In the genomic region with DNA sequence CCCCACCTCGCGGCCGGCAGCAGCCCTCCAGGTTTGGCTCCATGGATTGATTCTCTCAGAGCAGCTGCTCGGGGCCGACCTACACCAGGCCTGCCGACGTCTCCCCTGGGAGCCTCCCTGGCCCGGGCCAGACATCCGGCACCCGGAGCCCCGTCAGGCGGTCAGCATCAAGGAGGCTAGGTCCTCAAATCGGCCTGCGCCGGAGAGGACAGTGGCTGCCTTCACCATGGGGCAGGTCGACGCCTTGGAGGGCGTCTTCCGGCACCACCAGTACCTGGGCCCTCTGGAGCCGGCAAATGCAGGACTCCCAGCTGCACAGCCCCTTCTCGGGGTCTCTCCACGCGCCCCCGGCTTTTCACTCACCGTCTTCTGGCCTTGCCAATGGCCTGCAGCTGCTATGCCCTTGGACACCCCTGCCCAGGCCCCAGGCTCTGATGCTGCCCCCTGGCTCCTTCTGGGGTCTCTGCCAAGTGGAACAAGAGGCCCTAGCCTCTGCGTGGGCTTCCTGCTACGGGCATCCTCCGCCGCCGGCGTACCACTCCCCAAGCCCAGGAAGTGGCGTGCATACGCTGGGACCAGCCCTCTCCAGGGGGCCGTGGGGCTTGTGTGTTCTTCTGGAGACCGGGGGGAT, we compare ENCODE assay signal across 20 cellular contexts.
"Had no signal": no experiment of that assay in that cellular context is flagged by ENCODE, and none has a peak within 500 bp of the region (broad histone marks: within the 10 kb centered on the region; RNA-seq: fewer than 3 reads in every experiment).

No MANE protein-coding gene starts in this region.

- H3K36me3 Mint-ChIP-seq: activated naive CD4-positive, alpha-beta T cell treated with anti-CD3 and anti-CD28 coated beads, Interleukin-2, amount 50 U/mL, for 24 hours had no signal

- H3K4me1 Mint-ChIP-seq: activated naive CD4-positive, alpha-beta T cell treated with anti-CD3 and anti-CD28 coated beads, Interleukin-2, amount 50 U/mL, for 24 hours; nephron progenitor cell had no signal

- H3K4me3 ChIP-seq: lower lobe of right lung, mucosa of descending colon, pancreas, upper lobe of left lung had no signal

- DNase-seq: activated CD4-positive, alpha-beta T cell treated with anti-CD3 and anti-CD28 coated beads for 1 hour; activated CD4-positive, alpha-beta T cell treated with anti-CD3 and anti-CD28 coated beads, Interleukin-2, amount 50 U/mL, for 1 hour; activated CD8-positive, alpha-beta T cell treated with anti-CD3 and anti-CD28 coated beads, Interleukin-2, amount 10 ng/mL, durations not matched to agents 7 days and 5 days; activated gamma-delta T cell treated with Interleukin-2 at 50 U/mL for 16 hours; anterior cingulate cortex; brain microvascular endothelial cell; dermis blood vessel endothelial cell; effector CD8-positive, alpha-beta T cell; erythroblast; foreskin fibroblast; lower lobe of right lung; mesendoderm; nephron progenitor cell; stimulated activated CD4-positive, alpha-beta T cell treated with anti-CD3 and anti-CD28 coated beads, Interleukin-4, amount 100 ng/mL, for 24 hours; stimulated activated naive CD4-positive, alpha-beta T cell treated with Interleukin-2 at 50 U/mL for 16 hours; WERI-Rb-1 had no signal

- H3K27me3 ChIP-seq: brain microvascular endothelial cell, pancreas, upper lobe of left lung had no signal

- H3K9me3 Mint-ChIP-seq: activated naive CD4-positive, alpha-beta T cell treated with anti-CD3 and anti-CD28 coated beads, Interleukin-2, amount 50 U/mL, for 24 hours had no signal

- H3K27me3 Mint-ChIP-seq: activated naive CD4-positive, alpha-beta T cell treated with anti-CD3 and anti-CD28 coated beads, Interleukin-2, amount 50 U/mL, for 24 hours had no signal

- H3K9me3 ChIP-seq: lower lobe of right lung, mucosa of descending colon, pancreas, upper lobe of left lung had no signal

- H3K4me3 Mint-ChIP-seq: activated CD8-positive, alpha-beta T cell treated with anti-CD3 and anti-CD28 coated beads, Interleukin-2, amount 10 ng/mL, durations not matched to agents 7 days and 5 days; activated naive CD4-positive, alpha-beta T cell treated with anti-CD3 and anti-CD28 coated beads, Interleukin-2, amount 50 U/mL, for 24 hours; nephron progenitor cell had no signal

- ATAC-seq: activated CD8-positive, alpha-beta T cell treated with anti-CD3 and anti-CD28 coated beads, Interleukin-2, amount 10 ng/mL, durations not matched to agents 7 days and 5 days; lower lobe of right lung; mucosa of descending colon; pancreas had no signal

- H3K36me3 ChIP-seq: brain microvascular endothelial cell, lower lobe of right lung, pancreas, upper lobe of left lung, WERI-Rb-1 had no signal

- H3K4me1 ChIP-seq: lower lobe of right lung, pancreas, upper lobe of left lung had no signal

- H3K27ac Mint-ChIP-seq: activated CD8-positive, alpha-beta T cell treated with anti-CD3 and anti-CD28 coated beads, Interleukin-2, amount 10 ng/mL, durations not matched to agents 7 days and 5 days; activated naive CD4-positive, alpha-beta T cell treated with anti-CD3 and anti-CD28 coated beads, Interleukin-2, amount 50 U/mL, for 24 hours; nephron progenitor cell had no signal

- H3K27ac ChIP-seq: brain microvascular endothelial cell, lower lobe of right lung, pancreas, upper lobe of left lung, WERI-Rb-1 had no signal
